9 cellular contexts compared by ENCODE assay signal in genomic region chr6:137926207-137926731, GRCh38. TPM values are rescaled to one million over a fixed set of nuclear protein-coding genes. Genes with fewer than 3 reads are reported as not detected.
DNase-seq lines count a peak whose midpoint lies in the region; ATAC-seq and TF ChIP-seq lines count a peak whose summit lies in the region.
"Had no signal": no experiment of that assay in that cellular context is flagged by ENCODE, and none has a peak within 500 bp of the region (broad histone marks: within the 10 kb centered on the region; RNA-seq: fewer than 3 reads in every experiment).

No MANE protein-coding gene starts in this region.

- peaks cover 24% of the 10 kb centered on the region; the same call in 1 of the 2 replicates for H3F3A ChIP-seq in PC-9 (ENCODE audit: insufficient read depth, low read depth)

- ATAC-seq in GM21447 (IDR thresholded peaks at IDR 0.05; ENCODE audit: unreplicated experiment): no peak
- ATAC-seq: Panc1 had no signal

- H2AFZ ChIP-seq in PC-9: peak overlapping the region; percentile 31; the same call in 1 of the 2 replicates

- H3K4me3 ChIP-seq in PC-9 (no peak overlapping the region), foreskin fibroblast (ENCODE audit: low read depth in 1 of 2, low read length in 2 of 2) (no peak overlapping the region)

- CTCF ChIA-PET in PC-9 (lab: Charles Lee): interaction anchor here (0.5 to 0.6 kb wide), 2 partner anchors 60 to 102 kb away, joined by 8 to 10 read pairs; no protein-coding TSS in a partner anchor

- no TSS peak for BruUV-seq in PC-9 (replicated peaks; lab: Mats Ljungman, UMichigan)

- H3K9me3 ChIP-seq in PC-9 (ENCODE audit: insufficient read depth, low read depth): no peaks in the 10 kb centered on the region

- H3K9me2 ChIP-seq in PC-9 (ENCODE audit: insufficient read depth): no peaks in the 10 kb centered on the region; the same call in 1 of the 2 replicates

- peaks cover 45% of the 10 kb centered on the region for H3K4me1 ChIP-seq in PC-9 (replicated peaks; ENCODE audit: insufficient read depth)

- DNase-seq in NCI-H748 (lab: John Stamatoyannopoulos, UW; ENCODE audit: unreplicated experiment) (peak; percentile 38), NCI-H748 treated with DMSO at 0.1 percent for 48 hours (lab: John Stamatoyannopoulos, UW) (no peak), PC-9 (peak; percentile 20 to 98), foreskin fibroblast (peak; percentile 85 to 92), GM10266 (ENCODE audit: extremely low spot score) (no peak)
- peak; percentile 28 to 39 for DNase-seq in stimulated activated CD4-positive, alpha-beta T cell treated with anti-CD3 and anti-CD28 coated beads, Interleukin-4, amount 100 ng/mL, for 4 hours
- DNase-seq in activated CD4-positive, CD25-positive, alpha-beta regulatory T cell (lab: John Stamatoyannopoulos, UW): no peak

- H3K27ac ChIP-seq in PC-9: peak overlapping the region; percentile 61

- peak overlapping the region; percentile 58 for H3K4me2 ChIP-seq in PC-9

- intact Hi-C loops in PC-9 (cut with micrococcal nuclease; ENCODE audit: unreplicated experiment): no loop called here

- POLR2A ChIA-PET in PC-9 (lab: Charles Lee; ENCODE audit: unreplicated experiment): interaction anchor here (0.5 to 0.6 kb wide), 2 partner anchors 13 to 60 kb away, joined by 5 to 14 read pairs; no protein-coding TSS in a partner anchor

- H4K20me1 ChIP-seq in PC-9 (ENCODE audit: insufficient read depth): no peaks in the 10 kb centered on the region

- TF ChIP-seq CTCF in PC-9 (conservative IDR thresholded peaks at IDR 0.05) (no peak), foreskin fibroblast (IDR thresholded peaks at IDR 0.05; ENCODE audit: low read depth, low read length) (no peak), GM10266 (IDR thresholded peaks at IDR 0.05; ENCODE audit: control insufficient read depth, insufficient read depth, low read depth, missing control alignments) (no peak)

- H3K36me3 ChIP-seq in PC-9 (ENCODE audit: low read depth): no peaks in the 10 kb centered on the region

- H3K79me2 ChIP-seq in PC-9 (ENCODE audit: low read depth): no peaks in the 10 kb centered on the region

- H3K27me3 ChIP-seq in PC-9 (ENCODE audit: insufficient read depth, low read depth): no peaks in the 10 kb centered on the region

RNA-seq across cellular contexts. Expression of gene TNFAIP3, which starts 59.2 kb away (rescaled TPM):
- 7.2 and 7.8 TPM in 2 replicates for total RNA-seq in PC-9 (2021)

Comparison
In these comparisons a context has a peak if more than half of its experiments do, and no peak if none do; other contexts are left out.
1. DNase-seq: peak in NCI-H748 (single experiment), PC-9 (2 of 2), foreskin fibroblast (2 of 2) and stimulated activated CD4-positive, alpha-beta T cell treated with anti-CD3 and anti-CD28 coated beads, Interleukin-4, amount 100 ng/mL, for 4 hours (2 of 2); none in NCI-H748 treated with DMSO at 0.1 percent for 48 hours (single experiment), activated CD4-positive, CD25-positive, alpha-beta regulatory T cell (0 of 4) and GM10266 (single experiment).